ENCODE assay signal across 18 cellular contexts in genomic region chr6:114559419-114559818, GRCh38.
"Had no signal": no experiment of that assay in that cellular context is flagged by ENCODE, and none has a peak within 500 bp of the region (broad histone marks: within the 10 kb centered on the region; RNA-seq: fewer than 3 reads in every experiment).

No MANE protein-coding gene starts in this region.

- H3K4me3 ChIP-seq: K562 had no signal

- H3K4me2 ChIP-seq: KMS-11 had no signal

- DNase-seq: Kasumi-1, MM.1S, NCI-H1092 treated with DMSO at 0.1 percent for 48 hours, NCI-H1436, NCI-H1694 treated with DMSO at 0.1 percent for 48 hours, NCI-H2029, NCI-H2081 treated with DMSO at 0.1 percent for 48 hours, NCI-H2171, NCI-H524, NCI-H526 treated with DMSO at 0.1 percent for 48 hours, NCI-H774, Right ventricle myocardium superior, RPMI8226, T-helper 2 cell had no signal

- H3K27ac Mint-ChIP-seq: IgD-negative memory B cell had no signal

- H3K4me1 Mint-ChIP-seq: IgD-negative memory B cell had no signal

- H3K27ac ChIP-seq: HL-60, KMS-11 had no signal

- H3K9ac ChIP-seq: KMS-11 had no signal

- H3K4me3 Mint-ChIP-seq: IgD-negative memory B cell had no signal

- H3K36me3 Mint-ChIP-seq: IgD-negative memory B cell had no signal

- H3K27me3 Mint-ChIP-seq: IgD-negative memory B cell had no signal
